Comparison of ENCODE assay signal across 15 cellular contexts in the genomic region with DNA sequence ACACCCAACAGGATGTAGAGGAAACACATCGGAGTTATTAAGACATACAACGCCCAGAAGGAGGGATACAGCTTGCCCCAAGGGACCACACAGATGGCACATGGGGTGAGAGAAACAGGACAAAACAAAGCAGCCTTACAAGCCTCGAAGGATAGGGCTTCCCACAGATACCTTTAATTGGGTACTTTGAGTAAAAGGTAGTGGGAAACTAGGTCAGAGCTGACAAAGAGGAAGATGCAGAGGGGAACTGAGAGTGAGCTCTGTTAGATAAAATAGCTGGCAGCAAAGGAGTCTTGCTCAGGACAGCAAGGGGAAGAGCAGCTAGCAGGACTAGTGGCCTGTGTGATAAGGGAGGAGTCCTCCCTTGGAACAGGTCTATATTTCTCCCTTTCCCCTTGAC. TPM values are rescaled to one million over a fixed set of nuclear protein-coding genes. Genes with fewer than 3 reads are reported as not detected.
A peak's percentile ranks its signal among the peaks of the same experiment; 100 is the strongest.
DNase-seq lines count a peak whose midpoint lies in the region; ATAC-seq and TF ChIP-seq lines count a peak whose summit lies in the region.
"Had no signal": no experiment of that assay in that cellular context is flagged by ENCODE, and none has a peak within 500 bp of the region (broad histone marks: within the 10 kb centered on the region; RNA-seq: fewer than 3 reads in every experiment).

No MANE protein-coding gene starts in this region.

- TF ChIP-seq POLR2A in spleen (IDR thresholded peaks at IDR 0.05) = no peak

- H3K27me3 ChIP-seq in spleen (replicated peaks in 1 of 7) = peaks cover 0 to 12% (median 0%) of the 10 kb centered on the region in 7 donors

- DNase-seq in CD1c-positive myeloid dendritic cell (ENCODE audit: extremely low spot score) = peak; percentile 20
- peak; percentile 2 for DNase-seq in GM19238 (ENCODE audit: insufficient read length, low spot score)
- DNase-seq in RPMI8226 = peak; percentile 21
- no peak for DNase-seq in hippocampal formation (lab: John Stamatoyannopoulos, UW)
- no peak for DNase-seq in sciatic nerve (ENCODE audit: low spot score)
- DNase-seq in spleen = no peak
- DNase-seq: dermis blood vessel endothelial cell, left colon, NCI-H1105, T-helper 1 cell had no signal

- TF ChIP-seq CTCF in spleen (IDR thresholded peaks at IDR 0.05 in 8 of 11, conservative IDR thresholded peaks at IDR 0.05 in 3 of 11) = no peak

- no peak overlapping the region for H3K27ac ChIP-seq in spleen

- ATAC-seq in HG03175 (IDR thresholded peaks at IDR 0.05; ENCODE audit: unreplicated experiment) = peak; percentile 56
- ATAC-seq in HG02763 (IDR thresholded peaks at IDR 0.05; ENCODE audit: unreplicated experiment) = no peak
- ATAC-seq in sciatic nerve = no peak
- ATAC-seq: left colon had no signal

- H3K9me3 ChIP-seq in spleen = peaks cover 0 to 10% (median 0%) of the 10 kb centered on the region in 8 donors

- 41 to 55% (median 50%) methylated on average over 3 of the region's 3 CpGs for WGBS in spleen, 5 donors

- intact Hi-C loops in sciatic nerve (cut with DNase I) = no loop called here
- intact Hi-C loops in spleen (cut with DNase I; ENCODE audit: low total_unique reads) = no loop called here

- H3K36me3 ChIP-seq in spleen = no peaks in the 10 kb centered on the region

- no peak overlapping the region for H3K4me3 ChIP-seq in spleen

- H3K4me1 ChIP-seq in spleen = peaks cover 0 to 4% (median 0%) of the 10 kb centered on the region in 6 donors

RNA-seq across cellular contexts. Expression of a gene that starts 48.2 kb away (rescaled TPM):
- not detected for total RNA-seq in sciatic nerve
- not detected for total RNA-seq in spleen
- not detected for polyA plus RNA-seq in spleen
- total RNA-seq: dermis blood vessel endothelial cell, fibroblast of villous mesenchyme, left colon, skeletal muscle tissue had no signal
- polyA plus RNA-seq: AG04450 had no signal

Comparison
In these comparisons a context has a peak if more than half of its experiments do, and no peak if none do; other contexts are left out.
1. DNase-seq: peak in CD1c-positive myeloid dendritic cell (single experiment), GM19238 (single experiment) and RPMI8226 (single experiment); none in hippocampal formation (0 of 2), sciatic nerve (single experiment) and spleen (single experiment).